In the genomic region with DNA sequence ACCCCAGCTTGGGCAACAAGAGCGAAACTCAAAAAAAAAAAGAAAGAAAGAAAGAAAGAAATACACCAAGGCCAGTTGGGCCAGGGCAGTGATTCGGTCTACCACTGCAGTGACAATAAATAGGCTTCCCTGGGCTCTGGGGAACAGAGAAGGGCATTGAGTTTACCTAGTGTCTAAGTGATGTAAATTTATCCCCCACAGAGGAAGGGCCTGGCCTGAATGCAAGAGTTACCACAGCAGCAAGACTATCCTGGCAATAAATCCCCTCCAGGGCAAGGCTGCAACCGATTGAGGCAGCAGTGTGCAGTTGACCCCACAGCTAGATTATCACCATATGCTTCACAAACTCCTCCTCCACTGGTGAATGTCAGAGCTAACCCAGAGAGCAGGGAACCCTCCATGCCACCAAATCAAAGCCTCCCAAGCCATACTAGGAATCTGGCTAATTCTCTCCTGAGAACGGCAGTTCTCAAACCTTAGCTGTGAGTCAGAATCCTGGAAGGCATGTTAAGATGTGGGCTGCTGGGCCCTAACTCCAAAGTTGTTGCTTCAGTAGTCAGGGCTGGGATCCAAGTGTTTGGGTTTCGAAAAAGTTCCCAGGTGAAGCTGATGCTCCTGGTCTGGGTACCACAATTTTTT, we compare ENCODE assay signal across 14 cellular contexts.
A peak's percentile ranks its signal among the peaks of the same experiment; 100 is the strongest.
DNase-seq lines count a peak whose midpoint lies in the region; ATAC-seq and TF ChIP-seq lines count a peak whose summit lies in the region.
"Had no signal": no experiment of that assay in that cellular context is flagged by ENCODE, and none has a peak within 500 bp of the region (broad histone marks: within the 10 kb centered on the region; RNA-seq: fewer than 3 reads in every experiment).

No MANE protein-coding gene starts in this region.

- H3K9me3 ChIP-seq in breast epithelium (no peaks in the 10 kb centered on the region), aorta (ENCODE audit: control insufficient read depth, low read length) (peaks cover 1% of the 10 kb centered on the region)
- H3K9me3 ChIP-seq: gastroesophageal sphincter had no signal

- no peak overlapping the region for H3K4me3 Mint-ChIP-seq in MCF 10A (ENCODE audit: unreplicated experiment)
- no peak overlapping the region for H3K4me3 Mint-ChIP-seq in activated T-cell treated with anti-CD3 and anti-CD28 coated beads, Interleukin-2, amount 50 U/mL, for 24 hours

- no TSS peak for BruUV-seq in MCF 10A (replicated peaks; lab: Mats Ljungman, UMichigan)

- WGBS in aorta, 2 donors = 68% methylated on average over 5 of the region's 5 CpGs

- POLR2A ChIA-PET in MCF 10A (lab: Yijun Ruan, JAX) = interaction anchor here (0.9 to 3.2 kb wide), 4 partner anchors 9 to 167 kb away, joined by 3 to 11 read pairs (median 5); no protein-coding TSS in a partner anchor

- no peak overlapping the region for H3K27ac Mint-ChIP-seq in MCF 10A (ENCODE audit: low read depth, unreplicated experiment)
- no peak overlapping the region for H3K27ac Mint-ChIP-seq in activated T-cell treated with anti-CD3 and anti-CD28 coated beads, Interleukin-2, amount 50 U/mL, for 24 hours

- DNase-seq in MCF 10A (ENCODE audit: unreplicated experiment) (peak; percentile 88), breast epithelium (ENCODE audit: low spot score in 2 of 2) (no peak), amniotic epithelial cell (ENCODE audit: low read depth) (peak; percentile 71), hepatic stellate cell (ENCODE audit: low spot score) (peak; percentile 43), aorta (no peak), C1 segment of cervical spinal cord (lab: John Stamatoyannopoulos, UW) (no peak)
- no peak for DNase-seq in activated T-cell treated with anti-CD3 and anti-CD28 coated beads, Interleukin-2, amount 50 U/mL, for 24 hours
- DNase-seq in activated effector memory CD4-positive, alpha-beta T cell treated with Interleukin-2 at 50 U/mL for 16 hours = no peak
- DNase-seq: activated CD4-positive, alpha-beta T cell treated with anti-CD3 and anti-CD28 coated beads, Interleukin-2, amount 50 U/mL, for 1 hour; activated effector memory CD4-positive, alpha-beta T cell treated with anti-CD3 and anti-CD28 coated beads, Interleukin-2, amount 50 U/mL, for 16 hours; cortex of kidney; NCI-H2081 treated with DMSO at 0.1 percent for 48 hours had no signal

- H3K9me3 Mint-ChIP-seq in MCF 10A (ENCODE audit: unreplicated experiment) = no peaks in the 10 kb centered on the region
- no peaks in the 10 kb centered on the region for H3K9me3 Mint-ChIP-seq in activated T-cell treated with anti-CD3 and anti-CD28 coated beads, Interleukin-2, amount 50 U/mL, for 24 hours

- no peak for TF ChIP-seq CTCF in MCF 10A (IDR thresholded peaks at IDR 0.05; ENCODE audit: unreplicated experiment)
- no peak for TF ChIP-seq CTCF in breast epithelium (IDR thresholded peaks at IDR 0.05)

- H3K27me3 Mint-ChIP-seq in MCF 10A (ENCODE audit: insufficient read depth, unreplicated experiment) = no peaks in the 10 kb centered on the region
- no peaks in the 10 kb centered on the region for H3K27me3 Mint-ChIP-seq in activated T-cell treated with anti-CD3 and anti-CD28 coated beads, Interleukin-2, amount 50 U/mL, for 24 hours

- peak; percentile 16 for ATAC-seq in aorta (ENCODE audit: low FRiP score)
- ATAC-seq: gastroesophageal sphincter, K562 had no signal

- H3K27me3 ChIP-seq in breast epithelium = no peaks in the 10 kb centered on the region
- H3K27me3 ChIP-seq in aorta (ENCODE audit: control insufficient read depth in 1 of 2, insufficient read depth in 2 of 2, low read length in 1 of 2) = no peaks in the 10 kb centered on the region

- no peaks in the 10 kb centered on the region for H3K4me1 ChIP-seq in breast epithelium
- no peaks in the 10 kb centered on the region for H3K4me1 ChIP-seq in aorta (ENCODE audit: control insufficient read depth in 1 of 2, insufficient read depth in 2 of 2, low read length in 2 of 2)
- H3K4me1 ChIP-seq: gastroesophageal sphincter had no signal

- CTCF ChIA-PET in MCF 10A (lab: Yijun Ruan, JAX) = interaction anchor here (0.6 to 2.0 kb wide), 4 partner anchors 10 to 280 kb away, joined by 3 to 4 read pairs (median 4); no protein-coding TSS in a partner anchor

- TF ChIP-seq POLR2A in breast epithelium (IDR thresholded peaks at IDR 0.05) = no peak

- intact Hi-C loops in MCF 10A (cut with micrococcal nuclease) = no loop called here
- intact Hi-C loops in breast epithelium (cut with DNase I; ENCODE audit: low total_unique reads) = no loop called here
- intact Hi-C loops in aorta (cut with DNase I) = no loop called here

- H3K36me3 Mint-ChIP-seq in MCF 10A (ENCODE audit: insufficient read depth, unreplicated experiment) = no peaks in the 10 kb centered on the region
- H3K36me3 Mint-ChIP-seq in activated T-cell treated with anti-CD3 and anti-CD28 coated beads, Interleukin-2, amount 50 U/mL, for 24 hours (ENCODE audit: low read depth) = no peaks in the 10 kb centered on the region

- H3K27ac ChIP-seq in breast epithelium (no peak overlapping the region), aorta (ENCODE audit: low read depth in 1 of 2, low read length in 2 of 2) (no peak overlapping the region)
- H3K27ac ChIP-seq: gastroesophageal sphincter had no signal

- H3K36me3 ChIP-seq in breast epithelium (no peaks in the 10 kb centered on the region), aorta (ENCODE audit: control insufficient read depth in 1 of 2, insufficient read depth in 2 of 2, low read length in 1 of 2) (no peaks in the 10 kb centered on the region)
- H3K36me3 ChIP-seq: gastroesophageal sphincter had no signal

- H3K4me1 Mint-ChIP-seq in MCF 10A (ENCODE audit: insufficient read depth, unreplicated experiment) = peaks cover 37% of the 10 kb centered on the region
- no peaks in the 10 kb centered on the region for H3K4me1 Mint-ChIP-seq in activated T-cell treated with anti-CD3 and anti-CD28 coated beads, Interleukin-2, amount 50 U/mL, for 24 hours (ENCODE audit: low read depth)

- H3K4me3 ChIP-seq in breast epithelium (no peak overlapping the region), aorta (ENCODE audit: low read length in 2 of 2) (no peak overlapping the region)
- H3K4me3 ChIP-seq: gastroesophageal sphincter, K562 had no signal

Comparison
In these comparisons a context has a peak if more than half of its experiments do, and no peak if none do; other contexts are left out.
1. DNase-seq: peak in MCF 10A (single experiment), amniotic epithelial cell (single experiment) and hepatic stellate cell (single experiment); none in breast epithelium (0 of 2), aorta (0 of 2), activated T-cell treated with anti-CD3 and anti-CD28 coated beads, Interleukin-2, amount 50 U/mL, for 24 hours (single experiment), activated effector memory CD4-positive, alpha-beta T cell treated with Interleukin-2 at 50 U/mL for 16 hours (single experiment) and C1 segment of cervical spinal cord (0 of 14).